13 cellular contexts compared by ENCODE assay signal in genomic region chr1:40819101-40819500, GRCh38. TPM values are rescaled to one million over a fixed set of nuclear protein-coding genes. Genes with fewer than 3 reads are reported as not detected.
DNase-seq lines count a peak whose midpoint lies in the region; ATAC-seq and TF ChIP-seq lines count a peak whose summit lies in the region.
"Had no signal": no experiment of that assay in that cellular context is flagged by ENCODE, and none has a peak within 500 bp of the region (broad histone marks: within the 10 kb centered on the region; RNA-seq: fewer than 3 reads in every experiment).

No MANE protein-coding gene starts in this region.

- H3K36me3 Mint-ChIP-seq in activated naive CD4-positive, alpha-beta T cell treated with anti-CD3 and anti-CD28 coated beads, Interleukin-2, amount 50 U/mL, for 24 hours, result no peaks in the 10 kb centered on the region
- no peaks in the 10 kb centered on the region for H3K36me3 Mint-ChIP-seq in activated CD8-positive, alpha-beta T cell treated with anti-CD3 and anti-CD28 coated beads, Interleukin-2, amount 10 ng/mL, durations not matched to agents 7 days and 5 days (ENCODE audit: low read depth)

- H3K4me1 Mint-ChIP-seq in activated naive CD4-positive, alpha-beta T cell treated with anti-CD3 and anti-CD28 coated beads, Interleukin-2, amount 50 U/mL, for 24 hours, result peaks cover 7% of the 10 kb centered on the region
- peaks cover 20% of the 10 kb centered on the region for H3K4me1 Mint-ChIP-seq in activated CD8-positive, alpha-beta T cell treated with anti-CD3 and anti-CD28 coated beads, Interleukin-2, amount 10 ng/mL, durations not matched to agents 7 days and 5 days (ENCODE audit: low read depth)

- no peaks in the 10 kb centered on the region for H3K27me3 Mint-ChIP-seq in activated naive CD4-positive, alpha-beta T cell treated with anti-CD3 and anti-CD28 coated beads, Interleukin-2, amount 50 U/mL, for 24 hours
- H3K27me3 Mint-ChIP-seq in activated CD8-positive, alpha-beta T cell treated with anti-CD3 and anti-CD28 coated beads, Interleukin-2, amount 10 ng/mL, durations not matched to agents 7 days and 5 days (ENCODE audit: low read depth), result peaks cover 9% of the 10 kb centered on the region

- ATAC-seq in activated CD8-positive, alpha-beta T cell treated with anti-CD3 and anti-CD28 coated beads, Interleukin-2, amount 10 ng/mL, durations not matched to agents 7 days and 5 days, result no peak

- H3K4me3 Mint-ChIP-seq in activated naive CD4-positive, alpha-beta T cell treated with anti-CD3 and anti-CD28 coated beads, Interleukin-2, amount 50 U/mL, for 24 hours, result peak overlapping the region; percentile 75
- H3K4me3 Mint-ChIP-seq in activated CD8-positive, alpha-beta T cell treated with anti-CD3 and anti-CD28 coated beads, Interleukin-2, amount 10 ng/mL, durations not matched to agents 7 days and 5 days, result peak overlapping the region; percentile 31

- no peaks in the 10 kb centered on the region for H3K9me3 Mint-ChIP-seq in activated naive CD4-positive, alpha-beta T cell treated with anti-CD3 and anti-CD28 coated beads, Interleukin-2, amount 50 U/mL, for 24 hours
- no peaks in the 10 kb centered on the region for H3K9me3 Mint-ChIP-seq in activated CD8-positive, alpha-beta T cell treated with anti-CD3 and anti-CD28 coated beads, Interleukin-2, amount 10 ng/mL, durations not matched to agents 7 days and 5 days (ENCODE audit: insufficient read depth)

- peaks cover 0 to 41% (median 29%) of the 10 kb centered on the region in 4 donors for H3K4me1 ChIP-seq in tibial artery

- DNase-seq in activated naive CD4-positive, alpha-beta T cell treated with anti-CD3 and anti-CD28 coated beads, Interleukin-2, amount 50 U/mL, for 16 hours, result no peak
- no peak for DNase-seq in activated CD8-positive, alpha-beta T cell treated with anti-CD3 and anti-CD28 coated beads, Interleukin-2, amount 10 ng/mL, durations not matched to agents 7 days and 5 days
- no peak for DNase-seq in tibial artery
- DNase-seq in NCI-H2171 treated with DMSO at 0.1 percent for 48 hours (lab: John Stamatoyannopoulos, UW), result no peak
- DNase-seq in SHP77 (lab: John Stamatoyannopoulos, UW), result no peak
- no peak for DNase-seq in retina
- DNase-seq: NCI-H510A treated with DMSO at 0.1 percent for 48 hours, posterior cingulate gyrus had no signal

- peak overlapping the region; percentile 28 for H3K4me3 ChIP-seq in iPS-18c (ENCODE audit: insufficient read depth, low read depth, low read length)
- no peak overlapping the region for H3K4me3 ChIP-seq in tibial artery
- H3K4me3 ChIP-seq: body of pancreas had no signal

- H3K27ac ChIP-seq in tibial artery, result peak overlapping the region; percentile 18 to 61
- H3K27ac ChIP-seq: vagina had no signal

- CTCF ChIA-PET in activated CD8-positive, alpha-beta T cell treated with anti-CD3 and anti-CD28 coated beads, Interleukin-2, amount 10 ng/mL, durations not matched to agents 7 days and 5 days (lab: Charles Lee), result no interaction called here

- TF ChIP-seq CTCF in tibial artery (IDR thresholded peaks at IDR 0.05), result no peak

- intact Hi-C loops in tibial artery (cut with DNase I; ENCODE audit: low total_unique reads), result no loop called here

- POLR2A ChIA-PET in activated CD8-positive, alpha-beta T cell treated with anti-CD3 and anti-CD28 coated beads, Interleukin-2, amount 10 ng/mL, durations not matched to agents 7 days and 5 days (lab: Charles Lee), result no interaction called here

- no peaks in the 10 kb centered on the region for H3K27me3 ChIP-seq in tibial artery
- H3K27me3 ChIP-seq: body of pancreas, vagina had no signal

- peak overlapping the region; percentile 35 for H3K27ac Mint-ChIP-seq in activated naive CD4-positive, alpha-beta T cell treated with anti-CD3 and anti-CD28 coated beads, Interleukin-2, amount 50 U/mL, for 24 hours
- H3K27ac Mint-ChIP-seq in activated CD8-positive, alpha-beta T cell treated with anti-CD3 and anti-CD28 coated beads, Interleukin-2, amount 10 ng/mL, durations not matched to agents 7 days and 5 days, result peak overlapping the region; percentile 83

- H3K36me3 ChIP-seq in tibial artery, result peaks cover 0 to 4% (median 0%) of the 10 kb centered on the region in 3 donors
- H3K36me3 ChIP-seq: vagina had no signal

- H3K9me3 ChIP-seq in iPS-18c (ENCODE audit: control insufficient read depth, insufficient read depth, low read length) (no peaks in the 10 kb centered on the region), tibial artery (no peaks in the 10 kb centered on the region)
- H3K9me3 ChIP-seq: body of pancreas, vagina had no signal

RNA-seq across cellular contexts. Expression of gene KCNQ4, which starts 35.5 kb away (rescaled TPM):
- total RNA-seq in activated CD8-positive, alpha-beta T cell treated with anti-CD3 and anti-CD28 coated beads, Interleukin-2, amount 10 ng/mL, durations not matched to agents 7 days and 5 days, result under 1 TPM; 0.73 to 0.87 TPM
- total RNA-seq: lung microvascular endothelial cell had no signal

RNA-seq across cellular contexts. Expression of gene CITED4, which starts 43.1 kb away (rescaled TPM):
- 1 to 10 TPM; 9.1 to 10.0 TPM for total RNA-seq in activated CD8-positive, alpha-beta T cell treated with anti-CD3 and anti-CD28 coated beads, Interleukin-2, amount 10 ng/mL, durations not matched to agents 7 days and 5 days
